8 cellular contexts compared by ENCODE assay signal in genomic region chr6:163180874-163181541, GRCh38.
A peak's percentile ranks its signal among the peaks of the same experiment; 100 is the strongest.
DNase-seq lines count a peak whose midpoint lies in the region; ATAC-seq and TF ChIP-seq lines count a peak whose summit lies in the region.

No MANE protein-coding gene starts in this region.

- no peak overlapping the region for H4K91ac ChIP-seq in neuronal stem cell (ENCODE audit: low read depth, low read length, poor library complexity)

- no peak overlapping the region for H4K8ac ChIP-seq in neuronal stem cell (ENCODE audit: low read depth, low read length)

- no CpG with 5 or more reads among the region's 17 CpGs for WGBS in neuronal stem cell (ENCODE audit: extremely low coverage in 2 of 2, insufficient read length in 2 of 2, insufficient replicate concordance in 1 of 2), 2 donors

- no peak overlapping the region for H2BK15ac ChIP-seq in neuronal stem cell (ENCODE audit: low read length)

- H3K27me3 Mint-ChIP-seq in activated CD4-positive, alpha-beta T cell treated with anti-CD3 and anti-CD28 coated beads, Interleukin-2, amount 10 ng/mL, durations not matched to agents 7 days and 5 days: peaks cover 3% of the 10 kb centered on the region

- H3K4me3 ChIP-seq in neuronal stem cell (ENCODE audit: low read length in 2 of 2): no peak overlapping the region

- no peak overlapping the region for H3K23ac ChIP-seq in neuronal stem cell (ENCODE audit: low read depth, low read length, poor library complexity)

- H3K14ac ChIP-seq in neuronal stem cell (ENCODE audit: low read length): no peak overlapping the region

- no peak overlapping the region for H2BK12ac ChIP-seq in neuronal stem cell (ENCODE audit: low read length)

- no peak overlapping the region for H2BK5ac ChIP-seq in neuronal stem cell (ENCODE audit: low read length)

- POLR2A ChIA-PET in activated CD4-positive, alpha-beta T cell treated with anti-CD3 and anti-CD28 coated beads, Interleukin-2, amount 10 ng/mL, durations not matched to agents 7 days and 5 days (lab: Charles Lee): no interaction called here
- POLR2A ChIA-PET in RWPE1 (lab: Yijun Ruan, JAX; ENCODE audit: low non-redundant PET): interaction anchor here (0.7 kb wide), 1 partner anchor 18 kb away, joined by 3 read pairs; no protein-coding TSS in a partner anchor

- H3K27me3 ChIP-seq in neuronal stem cell (ENCODE audit: control insufficient read depth in 3 of 3, insufficient read depth in 3 of 3, low read depth in 1 of 3, low read length in 3 of 3): no peaks in the 10 kb centered on the region

- H3K36me3 Mint-ChIP-seq in activated CD4-positive, alpha-beta T cell treated with anti-CD3 and anti-CD28 coated beads, Interleukin-2, amount 10 ng/mL, durations not matched to agents 7 days and 5 days (ENCODE audit: low read depth): no peaks in the 10 kb centered on the region

- no peak overlapping the region for H3K27ac Mint-ChIP-seq in activated CD4-positive, alpha-beta T cell treated with anti-CD3 and anti-CD28 coated beads, Interleukin-2, amount 10 ng/mL, durations not matched to agents 7 days and 5 days

- H2AK5ac ChIP-seq in neuronal stem cell (ENCODE audit: low read depth, low read length): no peak overlapping the region

- H3K9me3 Mint-ChIP-seq in activated CD4-positive, alpha-beta T cell treated with anti-CD3 and anti-CD28 coated beads, Interleukin-2, amount 10 ng/mL, durations not matched to agents 7 days and 5 days: no peaks in the 10 kb centered on the region

- no peak overlapping the region for H3K4me3 Mint-ChIP-seq in activated CD4-positive, alpha-beta T cell treated with anti-CD3 and anti-CD28 coated beads, Interleukin-2, amount 10 ng/mL, durations not matched to agents 7 days and 5 days

- ATAC-seq in HG03521 (IDR thresholded peaks at IDR 0.05; ENCODE audit: unreplicated experiment): no peak

- no peak overlapping the region for H3K18ac ChIP-seq in neuronal stem cell (ENCODE audit: low read length)

- peak; percentile 6 for DNase-seq in activated CD4-positive, alpha-beta T cell treated with anti-CD3 and anti-CD28 coated beads for 48 hours
- no peak for DNase-seq in activated CD4-positive, alpha-beta T cell treated with anti-CD3 and anti-CD28 coated beads, Interleukin-2, amount 10 ng/mL, durations not matched to agents 7 days and 5 days
- DNase-seq in RWPE1 (ENCODE audit: low spot score): peak; percentile 36
- DNase-seq in fibroblast of the conjunctiva (ENCODE audit: low read depth): peak; percentile 59
- peak; percentile 41 for DNase-seq in neuronal stem cell (ENCODE audit: low spot score)
- DNase-seq in AML-193 (lab: John Stamatoyannopoulos, UW): no peak
- no peak for DNase-seq in NCI-H748 (lab: John Stamatoyannopoulos, UW; ENCODE audit: unreplicated experiment)

- H3K4me1 Mint-ChIP-seq in activated CD4-positive, alpha-beta T cell treated with anti-CD3 and anti-CD28 coated beads, Interleukin-2, amount 10 ng/mL, durations not matched to agents 7 days and 5 days: no peaks in the 10 kb centered on the region

- H3K9ac ChIP-seq in neuronal stem cell (ENCODE audit: low read depth, low read length, poor library complexity): no peak overlapping the region

- no peaks in the 10 kb centered on the region for H3K36me3 ChIP-seq in neuronal stem cell (replicated peaks in 1 of 2; ENCODE audit: control insufficient read depth in 2 of 2, insufficient read depth in 2 of 2, low read length in 2 of 2)

- H3K9me3 ChIP-seq in neuronal stem cell (replicated peaks in 1 of 2; ENCODE audit: control insufficient read depth in 2 of 2, insufficient read depth in 1 of 2, low read depth in 1 of 2, low read length in 2 of 2): no peaks in the 10 kb centered on the region

- CTCF ChIA-PET in activated CD4-positive, alpha-beta T cell treated with anti-CD3 and anti-CD28 coated beads, Interleukin-2, amount 10 ng/mL, durations not matched to agents 7 days and 5 days (lab: Charles Lee): no interaction called here
- CTCF ChIA-PET in RWPE1 (lab: Yijun Ruan, JAX): interaction anchor here (0.7 kb wide), 1 partner anchor 131 kb away, joined by 6 read pairs; no protein-coding TSS in a partner anchor

- no peak overlapping the region for H3K4me2 ChIP-seq in neuronal stem cell (ENCODE audit: insufficient read depth, low read length, poor library complexity, severe bottlenecking)

- H3K4me1 ChIP-seq in neuronal stem cell (ENCODE audit: control insufficient read depth in 2 of 2, insufficient read depth in 1 of 2, low read depth in 1 of 2, low read length in 2 of 2): peaks cover 13 to 22% of the 10 kb centered on the region in 2 donors

- no peaks in the 10 kb centered on the region for H3K79me1 ChIP-seq in neuronal stem cell (ENCODE audit: low read depth, low read length)

- no peak overlapping the region for H3K27ac ChIP-seq in RWPE1
- no peak overlapping the region for H3K27ac ChIP-seq in neuronal stem cell (replicated peaks; ENCODE audit: low read length)

- peak overlapping the region; percentile 2 for H2AFZ ChIP-seq in neuronal stem cell (ENCODE audit: low read length)

- H2BK120ac ChIP-seq in neuronal stem cell (ENCODE audit: low read depth, low read length): no peak overlapping the region

- no peak for TF ChIP-seq CTCF in RWPE1 (conservative IDR thresholded peaks at IDR 0.05; ENCODE audit: low read depth)

- H3K4ac ChIP-seq in neuronal stem cell (ENCODE audit: low read length): no peak overlapping the region

Comparison
In these comparisons a context has a peak if more than half of its experiments do, and no peak if none do; other contexts are left out.
1. DNase-seq: peak in activated CD4-positive, alpha-beta T cell treated with anti-CD3 and anti-CD28 coated beads for 48 hours (single experiment), RWPE1 (single experiment), fibroblast of the conjunctiva (single experiment) and neuronal stem cell (single experiment); none in activated CD4-positive, alpha-beta T cell treated with anti-CD3 and anti-CD28 coated beads, Interleukin-2, amount 10 ng/mL, durations not matched to agents 7 days and 5 days (single experiment), AML-193 (0 of 2) and NCI-H748 (single experiment).